ENCODE assay signal across 9 cellular contexts in genomic region chr14:100271247-100271939, GRCh38. TPM values are rescaled to one million over a fixed set of nuclear protein-coding genes. Genes with fewer than 3 reads are reported as not detected.
DNase-seq lines count a peak whose midpoint lies in the region; ATAC-seq and TF ChIP-seq lines count a peak whose summit lies in the region.
"Had no signal": no experiment of that assay in that cellular context is flagged by ENCODE, and none has a peak within 500 bp of the region (broad histone marks: within the 10 kb centered on the region; RNA-seq: fewer than 3 reads in every experiment).

No MANE protein-coding gene starts in this region.

- intact Hi-C loops in sciatic nerve (cut with DNase I), result no loop called here

- TF ChIP-seq POLR2A in suprapubic skin (IDR thresholded peaks at IDR 0.05), result no peak

- DNase-seq in EH (ENCODE audit: low read depth) (peak; percentile 24), RWPE1 (ENCODE audit: low spot score) (no peak), foreskin keratinocyte (no peak), sciatic nerve (ENCODE audit: low spot score) (no peak), suprapubic skin (ENCODE audit: low spot score in 2 of 2) (no peak)

- H3K27ac ChIP-seq in 22Rv1, result peak overlapping the region; percentile 74
- no peak overlapping the region for H3K27ac ChIP-seq in RWPE1
- H3K27ac ChIP-seq in foreskin keratinocyte, result no peak overlapping the region
- no peak overlapping the region for H3K27ac ChIP-seq in suprapubic skin

- POLR2A ChIA-PET in RWPE1 (lab: Yijun Ruan, JAX; ENCODE audit: low non-redundant PET), result no interaction called here

- CTCF ChIA-PET in RWPE1 (lab: Yijun Ruan, JAX), result interaction anchor here (0.7 to 3.5 kb wide), 2 partner anchors 14 to 67 kb away, joined by 3 to 13 read pairs; no protein-coding TSS in a partner anchor

- whole genome bisulfite sequencing in suprapubic skin, result 53% methylated on average over 10 of the region's 10 CpGs

- ATAC-seq in foreskin keratinocyte (peak; percentile 49), sciatic nerve (no peak), HG02571 (IDR thresholded peaks at IDR 0.05; ENCODE audit: unreplicated experiment) (no peak), HG02870 (IDR thresholded peaks at IDR 0.05; ENCODE audit: unreplicated experiment) (no peak)

- H3K27me3 ChIP-seq in foreskin keratinocyte (no peaks in the 10 kb centered on the region), suprapubic skin (no peaks in the 10 kb centered on the region)

- H3K4me1 ChIP-seq in foreskin keratinocyte, result no peaks in the 10 kb centered on the region
- peaks cover 16% of the 10 kb centered on the region for H3K4me1 ChIP-seq in suprapubic skin

- TF ChIP-seq EP300 in suprapubic skin (IDR thresholded peaks at IDR 0.05), result no peak

- TF ChIP-seq CTCF in 22Rv1 (IDR thresholded peaks at IDR 0.05) (peak; percentile 77), RWPE1 (conservative IDR thresholded peaks at IDR 0.05; ENCODE audit: low read depth) (peak; percentile 45), foreskin keratinocyte (conservative IDR thresholded peaks at IDR 0.05) (peak; percentile 73), suprapubic skin (IDR thresholded peaks at IDR 0.05) (peak in 1 of 2 donors; percentile 33)

- peaks cover 5% of the 10 kb centered on the region for H3K36me3 ChIP-seq in suprapubic skin

- no peaks in the 10 kb centered on the region for H3K9me3 ChIP-seq in suprapubic skin

- no peak overlapping the region for H3K4me3 ChIP-seq in suprapubic skin

RNA-seq across cellular contexts. Expression of gene YY1, which starts 32.4 kb away (rescaled TPM):
- 51.8 and 52.9 TPM in 2 replicates for total RNA-seq in foreskin keratinocyte
- 38.3 and 49.4 TPM in 2 replicates for polyA plus RNA-seq in foreskin keratinocyte
- total RNA-seq in sciatic nerve, result 59.9 TPM
- total RNA-seq in suprapubic skin, result 10 to 100 TPM; 42.1 to 56.3 (median 48.9) TPM

RNA-seq across cellular contexts. Expression of gene SLC25A29, which starts 34.9 kb away (rescaled TPM):
- 10.5 and 12.0 TPM in 2 replicates for total RNA-seq in foreskin keratinocyte
- polyA plus RNA-seq in foreskin keratinocyte, result 12.8 and 13.2 TPM in 2 replicates
- 86.8 TPM for total RNA-seq in sciatic nerve
- 100 to 1,000 TPM in 3 of 4 donors, 10 to 100 TPM in 1; 88.1 to 254 (median 120) TPM for total RNA-seq in suprapubic skin

RNA-seq across cellular contexts. Expression of gene SLC25A47, which starts 51.7 kb away (rescaled TPM):
- not detected in 2 replicates for total RNA-seq in foreskin keratinocyte
- not detected in 2 replicates for polyA plus RNA-seq in foreskin keratinocyte
- total RNA-seq in sciatic nerve, result not detected
- 1 to 10 TPM in 1 of 4 donors, under 1 TPM in 1, not detected in 2; 0.30 to 1.4 TPM for total RNA-seq in suprapubic skin
- total RNA-seq: cerebellum had no signal
